In the genomic region with DNA sequence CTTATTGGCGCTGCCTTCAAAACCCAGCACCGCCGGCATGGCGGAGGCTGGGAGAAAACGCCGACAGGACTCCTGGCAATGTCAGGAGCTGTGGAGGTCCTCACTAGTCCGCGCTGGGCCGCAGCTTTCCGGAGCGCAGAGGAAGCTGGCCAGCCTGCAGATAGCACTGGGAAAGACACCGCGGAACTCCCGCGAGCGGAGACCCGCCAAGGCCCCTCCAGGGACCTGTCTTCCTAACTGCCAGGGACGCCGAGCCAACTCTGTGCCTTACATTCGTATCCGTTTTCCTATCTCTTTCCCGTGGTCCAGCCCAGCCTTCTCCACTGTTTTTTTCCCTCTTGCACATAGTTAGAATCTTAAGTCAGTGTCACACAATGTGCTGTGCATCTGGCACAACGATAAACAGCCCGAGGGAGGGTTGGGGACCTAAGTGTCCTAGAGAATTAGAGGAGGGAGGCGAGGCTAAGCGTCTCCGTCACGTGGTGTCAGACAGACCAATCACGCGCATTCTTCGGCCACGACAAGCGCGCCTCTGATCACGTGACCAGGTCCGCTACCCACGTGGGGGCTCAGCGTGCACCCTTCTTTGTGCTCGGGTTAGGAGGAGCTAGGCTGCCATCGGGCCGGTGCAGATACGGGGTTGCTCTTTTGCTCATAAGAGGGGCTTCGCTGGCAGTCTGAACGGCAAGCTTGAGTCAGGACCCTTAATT, we compare ENCODE assay signal across 1 cellular context.
TF ChIP-seq lines count a peak whose summit lies in the region.

APEX1 (plus strand) TSS at position 582 of the 710 bp plus-strand sequence. CDS start 420 bp downstream, outside the sequence.
OSGEP (minus strand) TSS at position 168 of the 710 bp plus-strand sequence; CDS start at position 39, 129 bp downstream.

TF ChIP-seq in GM12878, 131 proteins besides CTCF, POLR2A, EP300 and RAD21 (continued from another document and continues in another):
- no peak for TF ChIP-seq CBX3 (IDR thresholded peaks at IDR 0.05; ENCODE audit: borderline replicate concordance, low read depth)
- no peak for TF ChIP-seq BCL3 (IDR thresholded peaks at IDR 0.05; ENCODE audit: borderline replicate concordance, insufficient read depth, low read depth, low read length, poor library complexity, severe bottlenecking)
- TF ChIP-seq HSF1 (IDR thresholded peaks at IDR 0.05; ENCODE audit: low read depth, low read length), result 0 out of 2 replicates have a peak, but pooled peaks have one; percentile 5
- TF ChIP-seq SP1 (IDR thresholded peaks at IDR 0.05; ENCODE audit: low read depth, low read length), result peak; percentile 74
- TF ChIP-seq POU2F2 (IDR thresholded peaks at IDR 0.05; ENCODE audit: borderline replicate concordance, low read depth, low read length), result peak; percentile 78; the same call in 2 of the 3 replicates
- no peak for TF ChIP-seq SRF (IDR thresholded peaks at IDR 0.05; ENCODE audit: low read depth in 2 of 2, low read length in 2 of 2)
- TF ChIP-seq FOXK2 (IDR thresholded peaks at IDR 0.05), result peak; percentile 84
- peak; percentile 98 for TF ChIP-seq POLR2AphosphoS5 (IDR thresholded peaks at IDR 0.05; ENCODE audit: low read length)
- TF ChIP-seq NFYA (IDR thresholded peaks at IDR 0.05; ENCODE audit: borderline replicate concordance, low read depth, low read length), result no peak
- peak; percentile 100 for TF ChIP-seq USF2 (IDR thresholded peaks at IDR 0.05; ENCODE audit: borderline replicate concordance, low read depth, low read length)
- TF ChIP-seq BRCA1 (IDR thresholded peaks at IDR 0.05; ENCODE audit: low read depth, low read length), result peak; percentile 13; the same call in 1 of the 2 replicates
- no peak for TF ChIP-seq TCF3 (IDR thresholded peaks at IDR 0.05; ENCODE audit: borderline replicate concordance, insufficient read depth, low read depth, low read length)
- TF ChIP-seq TCF12 (IDR thresholded peaks at IDR 0.05; ENCODE audit: low read depth, low read length), result 0 out of 2 replicates have a peak, but pooled peaks have one; percentile 48
- no peak; the same call in 1 of the 2 replicates for TF ChIP-seq HDAC2 (IDR thresholded peaks at IDR 0.05)
- TF ChIP-seq KLF5 (IDR thresholded peaks at IDR 0.05; ENCODE audit: partially characterized antibody), result peak; percentile 53
- TF ChIP-seq HDAC6 (IDR thresholded peaks at IDR 0.05; ENCODE audit: unreplicated experiment), result peak; percentile 72
- TF ChIP-seq NBN (IDR thresholded peaks at IDR 0.05), result peak; percentile 97
- TF ChIP-seq ZBTB40 (IDR thresholded peaks at IDR 0.05; ENCODE audit: borderline replicate concordance), result peak; percentile 75; the same call in 1 of the 2 replicates
- TF ChIP-seq PML (IDR thresholded peaks at IDR 0.05; ENCODE audit: low read length), result peak; percentile 97
- no peak for TF ChIP-seq SMAD1 (IDR thresholded peaks at IDR 0.05; ENCODE audit: low read depth, partially characterized antibody)
- TF ChIP-seq, protein P1, sequence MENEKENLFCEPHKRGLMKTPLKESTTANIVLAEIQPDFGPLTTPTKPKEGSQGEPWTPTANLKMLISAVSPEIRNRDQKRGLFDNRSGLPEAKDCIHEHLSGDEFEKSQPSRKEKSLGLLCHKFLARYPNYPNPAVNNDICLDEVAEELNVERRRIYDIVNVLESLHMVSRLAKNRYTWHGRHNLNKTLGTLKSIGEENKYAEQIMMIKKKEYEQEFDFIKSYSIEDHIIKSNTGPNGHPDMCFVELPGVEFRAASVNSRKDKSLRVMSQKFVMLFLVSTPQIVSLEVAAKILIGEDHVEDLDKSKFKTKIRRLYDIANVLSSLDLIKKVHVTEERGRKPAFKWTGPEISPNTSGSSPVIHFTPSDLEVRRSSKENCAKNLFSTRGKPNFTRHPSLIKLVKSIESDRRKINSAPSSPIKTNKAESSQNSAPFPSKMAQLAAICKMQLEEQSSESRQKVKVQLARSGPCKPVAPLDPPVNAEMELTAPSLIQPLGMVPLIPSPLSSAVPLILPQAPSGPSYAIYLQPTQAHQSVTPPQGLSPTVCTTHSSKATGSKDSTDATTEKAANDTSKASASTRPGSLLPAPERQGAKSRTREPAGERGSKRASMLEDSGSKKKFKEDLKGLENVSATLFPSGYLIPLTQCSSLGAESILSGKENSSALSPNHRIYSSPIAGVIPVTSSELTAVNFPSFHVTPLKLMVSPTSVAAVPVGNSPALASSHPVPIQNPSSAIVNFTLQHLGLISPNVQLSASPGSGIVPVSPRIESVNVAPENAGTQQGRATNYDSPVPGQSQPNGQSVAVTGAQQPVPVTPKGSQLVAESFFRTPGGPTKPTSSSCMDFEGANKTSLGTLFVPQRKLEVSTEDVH (IDR thresholded peaks at IDR 0.05; ENCODE audit: low read depth, partially characterized antibody), result peak; percentile 42
- peak; percentile 78 for TF ChIP-seq MYC (IDR thresholded peaks at IDR 0.05; ENCODE audit: insufficient read depth, insufficient read length, insufficient replicate concordance, low read length, severe bottlenecking)
- TF ChIP-seq JUND (IDR thresholded peaks at IDR 0.05; ENCODE audit: low read depth, low read length), result no peak
- TF ChIP-seq, protein P2, sequence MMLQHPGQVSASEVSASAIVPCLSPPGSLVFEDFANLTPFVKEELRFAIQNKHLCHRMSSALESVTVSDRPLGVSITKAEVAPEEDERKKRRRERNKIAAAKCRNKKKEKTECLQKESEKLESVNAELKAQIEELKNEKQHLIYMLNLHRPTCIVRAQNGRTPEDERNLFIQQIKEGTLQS (IDR thresholded peaks at IDR 0.05; ENCODE audit: borderline replicate concordance, extremely low read depth, low read depth, low read length), result peak; percentile 97
- TF ChIP-seq TCF7 (IDR thresholded peaks at IDR 0.05; ENCODE audit: borderline replicate concordance), result 0 out of 2 replicates have a peak, but pooled peaks have one; percentile 0
- no peak for TF ChIP-seq ESRRA (IDR thresholded peaks at IDR 0.05; ENCODE audit: low read length)
- TF ChIP-seq IKZF2 (IDR thresholded peaks at IDR 0.05), result peak in 1 of 2 experiments; percentile 58; a peak in 3 of 4 replicates
- TF ChIP-seq GABPA (IDR thresholded peaks at IDR 0.05; ENCODE audit: low read depth), result no peak
- no peak; the same call in 1 of the 2 replicates for TF ChIP-seq ZBED1 (IDR thresholded peaks at IDR 0.05; ENCODE audit: borderline replicate concordance)
- TF ChIP-seq SIN3A (IDR thresholded peaks at IDR 0.05; ENCODE audit: low read depth, low read length), result peak; percentile 92
- no peak for TF ChIP-seq SUZ12 (IDR thresholded peaks at IDR 0.05; ENCODE audit: unreplicated experiment)
- TF ChIP-seq YBX1 (IDR thresholded peaks at IDR 0.05), result no peak
- TF ChIP-seq CBFB (IDR thresholded peaks at IDR 0.05; ENCODE audit: low read depth), result peak; percentile 80
- TF ChIP-seq NR2F1 (conservative IDR thresholded peaks at IDR 0.05), result 0 out of 2 replicates have a peak, but pooled peaks have one; percentile 36
- no peak for TF ChIP-seq NR2C1 (IDR thresholded peaks at IDR 0.05)
- TF ChIP-seq BHLHE40 (IDR thresholded peaks at IDR 0.05; ENCODE audit: borderline replicate concordance in 1 of 2, low read depth in 2 of 2, low read length in 1 of 2), result peak; percentile 78 to 99
- TF ChIP-seq TARDBP (IDR thresholded peaks at IDR 0.05; ENCODE audit: borderline replicate concordance), result no peak
- peak; percentile 60; the same call in 1 of the 2 replicates for TF ChIP-seq ZNF592 (IDR thresholded peaks at IDR 0.05)
- TF ChIP-seq ZNF217 (IDR thresholded peaks at IDR 0.05), result no peak
- no peak for TF ChIP-seq KAT2A (conservative IDR thresholded peaks at IDR 0.05; ENCODE audit: control insufficient read depth, low read depth, low read length)
- TF ChIP-seq DPF2 (IDR thresholded peaks at IDR 0.05), result no peak; the same call in none of the 2 replicates
- peak; percentile 86 for TF ChIP-seq TAF1 (IDR thresholded peaks at IDR 0.05; ENCODE audit: borderline replicate concordance, low read depth, low read length)
- TF ChIP-seq STAT1 (conservative IDR thresholded peaks at IDR 0.05), result no peak; the same call in 1 of the 2 replicates
- TF ChIP-seq MEF2A (IDR thresholded peaks at IDR 0.05; ENCODE audit: insufficient read depth, low read depth, low read length), result no peak
- no peak for TF ChIP-seq BMI1 (IDR thresholded peaks at IDR 0.05; ENCODE audit: borderline replicate concordance)
- no peak for TF ChIP-seq SREBF2 (IDR thresholded peaks at IDR 0.05; ENCODE audit: low read length)
- no peak for TF ChIP-seq ZNF24 (IDR thresholded peaks at IDR 0.05)
